ENCODE assay signal across 31 cellular contexts in genomic region chr12:56476972-56477432, GRCh38. TPM values are rescaled to one million over a fixed set of nuclear protein-coding genes. Genes with fewer than 3 reads are reported as not detected.
DNase-seq lines count a peak whose midpoint lies in the region; ATAC-seq and TF ChIP-seq lines count a peak whose summit lies in the region.
"Had no signal": no experiment of that assay in that cellular context is flagged by ENCODE, and none has a peak within 500 bp of the region (broad histone marks: within the 10 kb centered on the region; RNA-seq: fewer than 3 reads in every experiment).

No MANE protein-coding gene starts in this region.

- H3K9me3 Mint-ChIP-seq in stimulated activated naive B cell treated with anti-CD40 and anti-IgM and Interleukin-4, amounts not matched to agents 10 μg/mL and 1 μg/mL and 100 μg/mL, for 72 hours: no peaks in the 10 kb centered on the region
- H3K9me3 Mint-ChIP-seq: activated CD4-positive, alpha-beta memory T cell treated with anti-CD3 and anti-CD28 coated beads for 36 hours; activated naive CD4-positive, alpha-beta T cell treated with anti-CD3 and anti-CD28 coated beads for 36 hours; central memory CD8-positive, alpha-beta T cell; effector memory CD8-positive, alpha-beta T cell; nephron progenitor cell; stimulated activated naive CD8-positive, alpha-beta T cell treated with anti-CD3 and anti-CD28 coated beads, Interleukin-15, Interleukin-2, amounts not matched to agents 100 ng/mL and 50 ng/mL, for 24 hours; T-helper 1 cell treated with Interleukin-12 subunit alpha and Interleukin-12 subunit beta and Interleukin-4 antibody, amounts not matched to agents 30 μg/mL and 1 μg/mL, for 36 hours had no signal

- no peak overlapping the region for H3K4me3 Mint-ChIP-seq in stimulated activated naive B cell treated with anti-CD40 and anti-IgM and Interleukin-4, amounts not matched to agents 10 μg/mL and 1 μg/mL and 100 μg/mL, for 72 hours
- H3K4me3 Mint-ChIP-seq: activated CD4-positive, alpha-beta memory T cell treated with anti-CD3 and anti-CD28 coated beads for 36 hours; activated naive CD4-positive, alpha-beta T cell treated with anti-CD3 and anti-CD28 coated beads for 36 hours; CD14-positive monocyte; central memory CD8-positive, alpha-beta T cell; effector memory CD8-positive, alpha-beta T cell; nephron progenitor cell; stimulated activated naive CD8-positive, alpha-beta T cell treated with anti-CD3 and anti-CD28 coated beads, Interleukin-15, Interleukin-2, amounts not matched to agents 100 ng/mL and 50 ng/mL, for 24 hours; T-helper 1 cell treated with Interleukin-12 subunit alpha and Interleukin-12 subunit beta and Interleukin-4 antibody, amounts not matched to agents 30 μg/mL and 1 μg/mL, for 36 hours had no signal

- H3K27ac ChIP-seq in body of pancreas: peak overlapping the region; percentile 90 to 92 (median 92)
- H3K27ac ChIP-seq: esophagus squamous epithelium, heart left ventricle, SK-N-MC, testis had no signal

- peaks cover 44% of the 10 kb centered on the region for H3K4me1 ChIP-seq in body of pancreas
- H3K4me1 ChIP-seq: esophagus squamous epithelium, testis had no signal

- intact Hi-C loops in Right ventricle myocardium superior (cut with DNase I): no loop called here
- intact Hi-C loops in left ventricle myocardium superior (cut with micrococcal nuclease): no loop called here
- intact Hi-C loops in body of pancreas (cut with DNase I): no loop called here
- intact Hi-C loops in left colon (cut with DNase I, micrococcal nuclease): no loop called here

- H3K9me3 ChIP-seq in body of pancreas: no peaks in the 10 kb centered on the region
- H3K9me3 ChIP-seq: esophagus squamous epithelium, heart left ventricle, testis had no signal

- no peak overlapping the region for H3K4me3 ChIP-seq in body of pancreas
- H3K4me3 ChIP-seq: esophagus squamous epithelium, heart left ventricle, lung, SK-N-MC, testis had no signal

- no peaks in the 10 kb centered on the region for H3K27me3 Mint-ChIP-seq in stimulated activated naive B cell treated with anti-CD40 and anti-IgM and Interleukin-4, amounts not matched to agents 10 μg/mL and 1 μg/mL and 100 μg/mL, for 72 hours
- H3K27me3 Mint-ChIP-seq: activated CD4-positive, alpha-beta memory T cell treated with anti-CD3 and anti-CD28 coated beads for 36 hours; central memory CD8-positive, alpha-beta T cell; effector memory CD8-positive, alpha-beta T cell; stimulated activated naive CD8-positive, alpha-beta T cell treated with anti-CD3 and anti-CD28 coated beads, Interleukin-15, Interleukin-2, amounts not matched to agents 100 ng/mL and 50 ng/mL, for 24 hours had no signal

- peak; percentile 37 to 65 (median 58) for TF ChIP-seq POLR2A in body of pancreas (IDR thresholded peaks at IDR 0.05)
- TF ChIP-seq POLR2A in GM18505 (IDR thresholded peaks at IDR 0.05; ENCODE audit: borderline replicate concordance, extremely low read depth, insufficient read depth, insufficient read length): no peak

- ATAC-seq in Right ventricle myocardium superior (ENCODE audit: poor library complexity): peak; percentile 9
- ATAC-seq in left ventricle myocardium superior: no peak
- peak; percentile 98 for ATAC-seq in body of pancreas
- peak; percentile 14 for ATAC-seq in left colon
- no peak for ATAC-seq in stimulated activated naive B cell treated with anti-CD40 and anti-IgM and Interleukin-4, amounts not matched to agents 10 μg/mL and 1 μg/mL and 100 μg/mL, for 72 hours (replicated peaks)
- ATAC-seq in GM18505 (IDR thresholded peaks at IDR 0.05; ENCODE audit: unreplicated experiment): no peak
- ATAC-seq: activated CD4-positive, CD25-positive, alpha-beta regulatory T cell treated with anti-CD3 and anti-CD28 coated beads, Interleukin-2, amount 50 U/mL, for 24 hours; effector memory CD8-positive, alpha-beta T cell had no signal

- TF ChIP-seq CTCF in body of pancreas (IDR thresholded peaks at IDR 0.05): peak in 3 of 7 experiments; percentile 29 to 35 (median 34)

- DNase-seq in Right ventricle myocardium superior (no peak), left ventricle myocardium superior (no peak), body of pancreas (peak; percentile 93 to 98 (median 96)), left colon (no peak), LoVo (ENCODE audit: low spot score) (no peak)
- no peak for DNase-seq in stimulated activated naive B cell treated with anti-CD40 and anti-IgM and Interleukin-4, amounts not matched to agents 10 μg/mL and 1 μg/mL and 100 μg/mL, for 72 hours
- DNase-seq in activated CD8-positive, alpha-beta memory T cell treated with anti-CD3 and anti-CD28 coated beads, Interleukin-2, amount 50 U/mL, for 48 hours: no peak
- DNase-seq: activated CD4-positive, alpha-beta memory T cell treated with anti-CD3 and anti-CD28 coated beads for 36 hours; activated naive CD4-positive, alpha-beta T cell treated with anti-CD3 and anti-CD28 coated beads for 36 hours; effector memory CD8-positive, alpha-beta T cell; esophagus squamous epithelium; foreskin melanocyte; GOT3; heart left ventricle; kidney; NCI-H1436 treated with DMSO at 0.1 percent for 48 hours; nephron progenitor cell; testis had no signal

- peaks cover 23 to 30% of the 10 kb centered on the region in 2 donors for H3K4me1 Mint-ChIP-seq in stimulated activated naive B cell treated with anti-CD40 and anti-IgM and Interleukin-4, amounts not matched to agents 10 μg/mL and 1 μg/mL and 100 μg/mL, for 72 hours

- peak overlapping the region; percentile 27 for H3K27ac Mint-ChIP-seq in stimulated activated naive B cell treated with anti-CD40 and anti-IgM and Interleukin-4, amounts not matched to agents 10 μg/mL and 1 μg/mL and 100 μg/mL, for 72 hours
- H3K27ac Mint-ChIP-seq: activated CD4-positive, alpha-beta memory T cell treated with anti-CD3 and anti-CD28 coated beads for 36 hours; activated naive CD4-positive, alpha-beta T cell treated with anti-CD3 and anti-CD28 coated beads for 36 hours; nephron progenitor cell; stimulated activated naive CD8-positive, alpha-beta T cell treated with anti-CD3 and anti-CD28 coated beads, Interleukin-15, Interleukin-2, amounts not matched to agents 100 ng/mL and 50 ng/mL, for 24 hours; T-helper 1 cell treated with Interleukin-12 subunit alpha and Interleukin-12 subunit beta and Interleukin-4 antibody, amounts not matched to agents 30 μg/mL and 1 μg/mL, for 36 hours had no signal

- H3K27me3 ChIP-seq in body of pancreas: no peaks in the 10 kb centered on the region
- H3K27me3 ChIP-seq: esophagus squamous epithelium, heart left ventricle, testis had no signal

- peaks cover 14 to 37% of the 10 kb centered on the region in 2 donors for H3K36me3 Mint-ChIP-seq in stimulated activated naive B cell treated with anti-CD40 and anti-IgM and Interleukin-4, amounts not matched to agents 10 μg/mL and 1 μg/mL and 100 μg/mL, for 72 hours

- no peaks in the 10 kb centered on the region for H3K36me3 ChIP-seq in body of pancreas (replicated peaks in 1 of 2; ENCODE audit: insufficient read depth in 1 of 2, low read depth in 2 of 2)

- WGBS in body of pancreas, 2 donors: 30% methylated on average over 1 of the region's 1 CpG; no CpG with 5 or more reads in 1 of the 2 donors

RNA-seq across cellular contexts. Expression of gene SPRYD4, which starts 8.6 kb away (rescaled TPM):
- 2.9 TPM for total RNA-seq in Right ventricle myocardium superior
- 3.1 TPM for total RNA-seq in left ventricle myocardium superior
- total RNA-seq in body of pancreas: 1 to 10 TPM; 1.6 to 2.1 TPM
- total RNA-seq in left colon: 1 to 10 TPM; 3.9 to 5.2 TPM

RNA-seq across cellular contexts. Expression of gene GLS2, which starts 11.0 kb away (rescaled TPM):
- total RNA-seq in Right ventricle myocardium superior (0.40 TPM), left ventricle myocardium superior (0.57 TPM), body of pancreas (10 to 100 TPM; 44.4 to 45.5 TPM), left colon (1 to 10 TPM in 1 of 2 donors, under 1 TPM in 1; 0.53 to 1.0 TPM)
- total RNA-seq: LHCN-M2, NCI-H460, skeletal muscle tissue had no signal

RNA-seq across cellular contexts. Expression of gene MIP, which starts 22.5 kb away (rescaled TPM):
- not detected for total RNA-seq in Right ventricle myocardium superior
- not detected for total RNA-seq in left ventricle myocardium superior
- total RNA-seq in body of pancreas: not detected
- total RNA-seq in left colon: not detected
- total RNA-seq: activated CD4-positive, alpha-beta memory T cell treated with anti-CD3 and anti-CD28 coated beads for 36 hours; activated naive CD4-positive, alpha-beta T cell treated with anti-CD3 and anti-CD28 coated beads for 36 hours; kidney; LHCN-M2; lung; mononuclear cell; NCI-H460; osteoblast; skeletal muscle tissue had no signal

RNA-seq across cellular contexts. Expression of gene TIMELESS, which starts 27.8 kb away (rescaled TPM):
- total RNA-seq in Right ventricle myocardium superior (2.7 TPM), left ventricle myocardium superior (2.0 TPM), body of pancreas (1 to 10 TPM; 4.7 to 6.9 TPM), left colon (1 to 10 TPM; 5.8 to 9.7 TPM)

RNA-seq across cellular contexts. Expression of gene RBMS2, which starts 44.6 kb away (rescaled TPM):
- total RNA-seq in Right ventricle myocardium superior: 25.0 TPM
- total RNA-seq in left ventricle myocardium superior: 26.9 TPM
- 10 to 100 TPM in 1 of 2 donors, 1 to 10 TPM in 1; 9.6 to 18.9 TPM for total RNA-seq in body of pancreas
- total RNA-seq in left colon: 10 to 100 TPM; 33.9 to 40.2 TPM

Comparison
In these comparisons a context has a peak if more than half of its experiments do, and no peak if none do; other contexts are left out.
1. ATAC-seq: peak in Right ventricle myocardium superior (single experiment), body of pancreas (single experiment) and left colon (single experiment); none in left ventricle myocardium superior (single experiment), stimulated activated naive B cell treated with anti-CD40 and anti-IgM and Interleukin-4, amounts not matched to agents 10 μg/mL and 1 μg/mL and 100 μg/mL, for 72 hours (0 of 2) and GM18505 (single experiment).
2. DNase-seq: peak in body of pancreas (4 of 4); none in Right ventricle myocardium superior (single experiment), left ventricle myocardium superior (single experiment), left colon (0 of 2), stimulated activated naive B cell treated with anti-CD40 and anti-IgM and Interleukin-4, amounts not matched to agents 10 μg/mL and 1 μg/mL and 100 μg/mL, for 72 hours (single experiment), activated CD8-positive, alpha-beta memory T cell treated with anti-CD3 and anti-CD28 coated beads, Interleukin-2, amount 50 U/mL, for 48 hours (single experiment) and LoVo (single experiment).
3. RNA of gene GLS2, which starts 11.0 kb away (total RNA-seq): 44.4 to 45.5 TPM in body of pancreas; 0.53 to 1.0 TPM in left colon, 0.57 TPM in left ventricle myocardium superior (single experiment) and 0.40 TPM in Right ventricle myocardium superior (single experiment); every median in the first group is over 10 times any median in the second.